ENCODE assay signal across 8 cellular contexts in the genomic region with DNA sequence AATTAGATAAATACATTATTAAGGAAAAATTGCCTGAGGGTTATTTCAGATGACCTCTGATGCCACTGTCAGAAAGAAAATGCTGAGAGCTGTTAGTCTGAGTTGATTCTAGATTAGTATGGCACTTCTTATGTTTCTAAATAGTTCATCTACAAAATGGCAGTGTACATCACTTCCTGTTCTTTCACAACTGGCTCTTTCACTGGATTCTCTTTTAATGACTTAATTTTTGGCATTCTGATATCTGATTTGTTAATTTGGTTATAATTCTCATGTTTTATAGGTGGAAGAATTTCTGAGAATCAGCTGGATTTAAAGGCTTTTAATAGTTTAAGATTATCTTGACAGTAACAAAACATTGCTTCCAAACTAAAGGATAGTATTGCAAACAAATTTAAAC. TPM values are rescaled to one million over a fixed set of nuclear protein-coding genes. Genes with fewer than 3 reads are reported as not detected.
A peak's percentile ranks its signal among the peaks of the same experiment; 100 is the strongest.
DNase-seq lines count a peak whose midpoint lies in the region; ATAC-seq and TF ChIP-seq lines count a peak whose summit lies in the region.

No MANE protein-coding gene starts in this region.

- H3K4me1 ChIP-seq in GM23338 (ENCODE audit: insufficient read depth) (peaks cover 14% of the 10 kb centered on the region), lower lobe of right lung (peaks cover 49% of the 10 kb centered on the region)

- TF ChIP-seq CTCF in AG10803 (conservative IDR thresholded peaks at IDR 0.05; ENCODE audit: low read length) (no peak), GM23338 (conservative IDR thresholded peaks at IDR 0.05; ENCODE audit: low read depth in 2 of 2) (no peak), lower lobe of right lung (IDR thresholded peaks at IDR 0.05) (no peak)

- H3K4me3 Mint-ChIP-seq in GM23338, result no peak overlapping the region

- ATAC-seq in GM23338, result no peak
- no peak for ATAC-seq in lower lobe of right lung
- no peak for ATAC-seq in HG02973 (IDR thresholded peaks at IDR 0.05; ENCODE audit: unreplicated experiment)
- no peak for ATAC-seq in HG03442 (IDR thresholded peaks at IDR 0.05; ENCODE audit: unreplicated experiment)

- peaks cover 8% of the 10 kb centered on the region for H3K27me3 Mint-ChIP-seq in GM23338 (ENCODE audit: insufficient read depth, low read depth, poor library complexity)

- H3K9me2 ChIP-seq in GM23338 (ENCODE audit: insufficient read depth), result no peaks in the 10 kb centered on the region

- 0 out of 2 replicates have a peak overlapping the region, but pooled peaks have one; percentile 94 for H3K4me2 ChIP-seq in GM23338

- H3K9me3 Mint-ChIP-seq in GM23338, result no peaks in the 10 kb centered on the region; the same call in 2 of the 3 replicates

- peaks cover 7% of the 10 kb centered on the region for H3K36me3 Mint-ChIP-seq in GM23338 (ENCODE audit: low read depth)

- H3K27ac Mint-ChIP-seq in GM23338, result no peak overlapping the region

- DNase-seq in AG10803 (ENCODE audit: low read depth) (peak; percentile 55), GM23338 (ENCODE audit: low spot score) (no peak), astrocyte of the hippocampus (ENCODE audit: low read depth, low spot score) (peak; percentile 14), lower lobe of right lung (no peak), NCI-H345 (lab: John Stamatoyannopoulos, UW) (no peak), LoVo (ENCODE audit: low spot score) (no peak)

- H3K79me2 ChIP-seq in GM23338 (replicated peaks; ENCODE audit: insufficient read depth), result peaks cover 77% of the 10 kb centered on the region

- H4K20me1 ChIP-seq in GM23338 (replicated peaks; ENCODE audit: insufficient read depth), result peaks cover 17% of the 10 kb centered on the region

- no peaks in the 10 kb centered on the region for H3K9me3 ChIP-seq in lower lobe of right lung

- peaks cover 18% of the 10 kb centered on the region for H3K4me1 Mint-ChIP-seq in GM23338

- H3K4me3 ChIP-seq in AG10803 (ENCODE audit: low read length) (no peak overlapping the region), GM23338 (no peak overlapping the region), lower lobe of right lung (no peak overlapping the region)

- no peak overlapping the region for H3K27ac ChIP-seq in GM23338 (ENCODE audit: low read depth)
- peak overlapping the region; percentile 1 for H3K27ac ChIP-seq in lower lobe of right lung

- H3K36me3 ChIP-seq in GM23338 (ENCODE audit: insufficient read depth), result no peaks in the 10 kb centered on the region
- peaks cover 2% of the 10 kb centered on the region for H3K36me3 ChIP-seq in lower lobe of right lung

- H3F3A ChIP-seq in GM23338 (replicated peaks; ENCODE audit: low read depth), result no peaks in the 10 kb centered on the region

- intact Hi-C loops in lower lobe of right lung (cut with DNase I), result no loop called here

- H3K27me3 ChIP-seq in GM23338 (ENCODE audit: insufficient read depth) (no peaks in the 10 kb centered on the region), lower lobe of right lung (ENCODE audit: low read depth) (no peaks in the 10 kb centered on the region)

- H2AFZ ChIP-seq in GM23338, result no peak overlapping the region

TF ChIP-seq in GM23338, 12 proteins besides CTCF, POLR2A, EP300 and RAD21 (continues in another document):
- TF ChIP-seq ZNF331 (CRISPR knock-in tag; IDR thresholded peaks at IDR 0.05; ENCODE audit: low read depth) (no peak), NANOG (IDR thresholded peaks at IDR 0.05; ENCODE audit: borderline replicate concordance) (no peak), EZH2 (IDR thresholded peaks at IDR 0.05; ENCODE audit: low read depth, unreplicated experiment) (no peak), EZH2phosphoT487 (IDR thresholded peaks at IDR 0.05; ENCODE audit: unreplicated experiment) (no peak), JUNB (IDR thresholded peaks at IDR 0.05; ENCODE audit: unreplicated experiment) (no peak), ZNF114 (CRISPR knock-in tag; IDR thresholded peaks at IDR 0.05) (no peak)
- TF ChIP-seq, protein P1, sequence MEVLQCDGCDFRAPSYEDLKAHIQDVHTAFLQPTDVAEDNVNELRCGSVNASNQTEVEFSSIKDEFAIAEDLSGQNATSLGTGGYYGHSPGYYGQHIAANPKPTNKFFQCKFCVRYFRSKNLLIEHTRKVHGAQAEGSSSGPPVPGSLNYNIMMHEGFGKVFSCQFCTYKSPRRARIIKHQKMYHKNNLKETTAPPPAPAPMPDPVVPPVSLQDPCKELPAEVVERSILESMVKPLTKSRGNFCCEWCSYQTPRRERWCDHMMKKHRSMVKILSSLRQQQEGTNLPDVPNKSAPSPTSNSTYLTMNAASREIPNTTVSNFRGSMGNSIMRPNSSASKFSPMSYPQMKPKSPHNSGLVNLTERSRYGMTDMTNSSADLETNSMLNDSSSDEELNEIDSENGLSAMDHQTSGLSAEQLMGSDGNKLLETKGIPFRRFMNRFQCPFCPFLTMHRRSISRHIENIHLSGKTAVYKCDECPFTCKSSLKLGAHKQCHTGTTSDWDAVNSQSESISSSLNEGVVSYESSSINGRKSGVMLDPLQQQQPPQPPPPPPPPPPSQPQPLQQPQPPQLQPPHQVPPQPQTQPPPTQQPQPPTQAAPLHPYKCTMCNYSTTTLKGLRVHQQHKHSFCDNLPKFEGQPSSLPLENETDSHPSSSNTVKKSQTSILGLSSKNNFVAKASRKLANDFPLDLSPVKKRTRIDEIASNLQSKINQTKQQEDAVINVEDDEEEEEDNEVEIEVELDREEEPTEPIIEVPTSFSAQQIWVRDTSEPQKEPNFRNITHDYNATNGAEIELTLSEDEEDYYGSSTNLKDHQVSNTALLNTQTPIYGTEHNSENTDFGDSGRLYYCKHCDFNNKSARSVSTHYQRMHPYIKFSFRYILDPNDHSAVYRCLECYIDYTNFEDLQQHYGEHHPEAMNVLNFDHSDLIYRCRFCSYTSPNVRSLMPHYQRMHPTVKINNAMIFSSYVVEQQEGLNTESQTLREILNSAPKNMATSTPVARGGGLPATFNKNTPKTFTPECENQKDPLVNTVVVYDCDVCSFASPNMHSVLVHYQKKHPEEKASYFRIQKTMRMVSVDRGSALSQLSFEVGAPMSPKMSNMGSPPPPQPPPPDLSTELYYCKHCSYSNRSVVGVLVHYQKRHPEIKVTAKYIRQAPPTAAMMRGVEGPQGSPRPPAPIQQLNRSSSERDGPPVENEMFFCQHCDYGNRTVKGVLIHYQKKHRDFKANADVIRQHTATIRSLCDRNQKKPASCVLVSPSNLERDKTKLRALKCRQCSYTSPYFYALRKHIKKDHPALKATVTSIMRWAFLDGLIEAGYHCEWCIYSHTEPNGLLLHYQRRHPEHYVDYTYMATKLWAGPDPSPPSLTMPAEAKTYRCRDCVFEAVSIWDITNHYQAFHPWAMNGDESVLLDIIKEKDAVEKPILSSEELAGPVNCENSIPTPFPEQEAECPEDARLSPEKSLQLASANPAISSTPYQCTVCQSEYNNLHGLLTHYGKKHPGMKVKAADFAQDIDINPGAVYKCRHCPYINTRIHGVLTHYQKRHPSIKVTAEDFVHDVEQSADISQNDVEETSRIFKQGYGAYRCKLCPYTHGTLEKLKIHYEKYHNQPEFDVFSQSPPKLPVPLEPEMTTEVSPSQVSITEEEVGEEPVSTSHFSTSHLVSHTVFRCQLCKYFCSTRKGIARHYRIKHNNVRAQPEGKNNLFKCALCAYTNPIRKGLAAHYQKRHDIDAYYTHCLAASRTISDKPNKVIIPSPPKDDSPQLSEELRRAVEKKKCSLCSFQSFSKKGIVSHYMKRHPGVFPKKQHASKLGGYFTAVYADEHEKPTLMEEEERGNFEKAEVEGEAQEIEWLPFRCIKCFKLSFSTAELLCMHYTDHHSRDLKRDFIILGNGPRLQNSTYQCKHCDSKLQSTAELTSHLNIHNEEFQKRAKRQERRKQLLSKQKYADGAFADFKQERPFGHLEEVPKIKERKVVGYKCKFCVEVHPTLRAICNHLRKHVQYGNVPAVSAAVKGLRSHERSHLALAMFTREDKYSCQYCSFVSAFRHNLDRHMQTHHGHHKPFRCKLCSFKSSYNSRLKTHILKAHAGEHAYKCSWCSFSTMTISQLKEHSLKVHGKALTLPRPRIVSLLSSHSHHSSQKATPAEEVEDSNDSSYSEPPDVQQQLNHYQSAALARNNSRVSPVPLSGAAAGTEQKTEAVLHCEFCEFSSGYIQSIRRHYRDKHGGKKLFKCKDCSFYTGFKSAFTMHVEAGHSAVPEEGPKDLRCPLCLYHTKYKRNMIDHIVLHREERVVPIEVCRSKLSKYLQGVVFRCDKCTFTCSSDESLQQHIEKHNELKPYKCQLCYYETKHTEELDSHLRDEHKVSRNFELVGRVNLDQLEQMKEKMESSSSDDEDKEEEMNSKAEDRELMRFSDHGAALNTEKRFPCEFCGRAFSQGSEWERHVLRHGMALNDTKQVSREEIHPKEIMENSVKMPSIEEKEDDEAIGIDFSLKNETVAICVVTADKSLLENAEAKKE (CRISPR knock-in tag; IDR thresholded peaks at IDR 0.05), result no peak
- TF ChIP-seq, protein P2, sequence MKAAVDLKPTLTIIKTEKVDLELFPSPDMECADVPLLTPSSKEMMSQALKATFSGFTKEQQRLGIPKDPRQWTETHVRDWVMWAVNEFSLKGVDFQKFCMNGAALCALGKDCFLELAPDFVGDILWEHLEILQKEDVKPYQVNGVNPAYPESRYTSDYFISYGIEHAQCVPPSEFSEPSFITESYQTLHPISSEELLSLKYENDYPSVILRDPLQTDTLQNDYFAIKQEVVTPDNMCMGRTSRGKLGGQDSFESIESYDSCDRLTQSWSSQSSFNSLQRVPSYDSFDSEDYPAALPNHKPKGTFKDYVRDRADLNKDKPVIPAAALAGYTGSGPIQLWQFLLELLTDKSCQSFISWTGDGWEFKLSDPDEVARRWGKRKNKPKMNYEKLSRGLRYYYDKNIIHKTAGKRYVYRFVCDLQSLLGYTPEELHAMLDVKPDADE (IDR thresholded peaks at IDR 0.05), result no peak

RNA-seq across cellular contexts. Expression of a gene that starts 3.3 kb away (rescaled TPM):
- 63.3 and 69.8 TPM in 2 replicates for total RNA-seq in GM23338 (2014; rRNA removed; shearing (Covaris generic))
- polyA plus RNA-seq in GM23338 (2016; fragmentation: Nextera tagmentation; extraction: Ambion mirVana), result 18.2 and 19.4 TPM in 2 replicates
- total RNA-seq in lower lobe of right lung, result 70.6 TPM

Comparison
In these comparisons a context has a peak if more than half of its experiments do, and no peak if none do; other contexts are left out.
1. DNase-seq: peak in AG10803 (single experiment) and astrocyte of the hippocampus (single experiment); none in GM23338 (single experiment), lower lobe of right lung (single experiment), NCI-H345 (single experiment) and LoVo (single experiment).